Comparison of ENCODE assay signal across 8 cellular contexts in the genomic region with DNA sequence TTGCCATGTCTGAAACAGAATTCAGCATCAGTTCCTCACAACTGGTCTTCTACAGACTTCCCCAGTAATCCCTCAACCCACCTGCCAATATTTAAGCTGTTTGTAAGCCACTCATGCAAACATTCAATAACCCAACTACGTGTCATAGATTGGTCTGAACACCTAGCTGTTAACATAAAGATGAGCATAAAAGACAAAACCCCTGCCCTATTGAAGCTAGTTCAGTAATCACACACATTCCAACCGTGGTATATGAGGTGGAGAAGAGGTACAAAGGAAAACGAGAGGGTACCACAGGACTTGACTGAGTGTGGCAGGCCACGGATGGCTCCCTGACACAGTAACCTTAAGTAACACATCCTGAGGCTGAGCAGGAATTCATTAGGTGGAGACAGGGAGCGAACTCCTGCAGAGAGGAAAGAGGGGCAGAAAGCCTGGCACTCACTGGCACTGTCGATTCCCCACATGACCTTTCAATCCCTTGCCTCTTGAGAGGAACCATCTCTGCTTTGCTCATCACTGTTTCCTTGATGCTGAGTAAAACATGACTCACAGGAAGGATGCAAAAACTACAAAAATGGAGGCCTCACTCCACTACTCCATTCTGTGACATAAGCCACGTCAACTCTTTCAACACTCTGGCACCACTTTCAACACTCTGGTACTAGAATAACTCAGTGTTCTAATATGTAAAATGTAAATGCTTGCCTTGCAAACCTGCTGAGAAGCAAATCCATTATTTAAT.
DNase-seq lines count a peak whose midpoint lies in the region; ATAC-seq and TF ChIP-seq lines count a peak whose summit lies in the region.

No MANE protein-coding gene starts in this region.

- peaks cover 19 to 76% (median 57%) of the 10 kb centered on the region in 10 experiments for H3K4me1 ChIP-seq in BLaER1 treated with 17β-estradiol and CSF1 and Interleukin-3, amounts not matched to agents 10 nM and 100 nM
- H3K4me1 ChIP-seq in Loucy (ENCODE audit: insufficient read depth, low read length, poor library complexity, severe bottlenecking) (peaks cover 8% of the 10 kb centered on the region), muscle layer of duodenum (ENCODE audit: control insufficient read depth in 1 of 2, insufficient read depth in 2 of 2, low read length in 2 of 2) (peaks cover 10 to 17% of the 10 kb centered on the region in 2 donors)

- no peaks in the 10 kb centered on the region for H3K9me2 ChIP-seq in Loucy (replicated peaks; ENCODE audit: low read depth, low read length)

- peaks cover 7 to 64% (median 20%) of the 10 kb centered on the region in 11 experiments; a peak in 17 of 22 replicates for H4K20me1 ChIP-seq in BLaER1 treated with 17β-estradiol and CSF1 and Interleukin-3, amounts not matched to agents 10 nM and 100 nM
- H4K20me1 ChIP-seq in Loucy (ENCODE audit: insufficient read depth, low read length, poor library complexity, severe bottlenecking), result no peaks in the 10 kb centered on the region

- peak overlapping the region in 9 of 10 experiments; percentile 70 to 92 (median 84); a peak in 18 of 20 replicates for H3K4me3 ChIP-seq in BLaER1 treated with 17β-estradiol and CSF1 and Interleukin-3, amounts not matched to agents 10 nM and 100 nM
- H3K4me3 ChIP-seq in Loucy (ENCODE audit: low read length, poor library complexity, severe bottlenecking) (no peak overlapping the region), muscle layer of duodenum (ENCODE audit: low read depth in 1 of 2, low read length in 2 of 2) (no peak overlapping the region)

- no peak overlapping the region for H2AFZ ChIP-seq in Loucy (ENCODE audit: low read length)

- TF ChIP-seq CTCF in Loucy (conservative IDR thresholded peaks at IDR 0.05; ENCODE audit: low read length), result no peak

- peak overlapping the region; percentile 90 to 100 (median 97) for H3K4me2 ChIP-seq in BLaER1 treated with 17β-estradiol and CSF1 and Interleukin-3, amounts not matched to agents 10 nM and 100 nM
- H3K4me2 ChIP-seq in Loucy (ENCODE audit: low read depth, low read length, poor library complexity, severe bottlenecking), result peak overlapping the region; percentile 86

- no peaks in the 10 kb centered on the region for H3F3A ChIP-seq in Loucy (ENCODE audit: low read depth)

- ATAC-seq in HG03354 (IDR thresholded peaks at IDR 0.05; ENCODE audit: poor library complexity, severe bottlenecking, unreplicated experiment), result no peak

- no peaks in the 10 kb centered on the region for H3K9me3 ChIP-seq in BLaER1 treated with 17β-estradiol and CSF1 and Interleukin-3, amounts not matched to agents 10 nM and 100 nM (replicated peaks in 1 of 11)
- no peaks in the 10 kb centered on the region for H3K9me3 ChIP-seq in Loucy (ENCODE audit: insufficient read depth, low read depth, low read length)
- H3K9me3 ChIP-seq in muscle layer of duodenum (ENCODE audit: control insufficient read depth in 1 of 2, low read length in 2 of 2), result no peaks in the 10 kb centered on the region

- peaks cover 8% of the 10 kb centered on the region; the same call in 1 of the 2 replicates for H3K79me2 ChIP-seq in Loucy (ENCODE audit: insufficient read depth, low read length)

- H3K27me3 ChIP-seq in BLaER1 treated with 17β-estradiol and CSF1 and Interleukin-3, amounts not matched to agents 10 nM and 100 nM, result no peaks in the 10 kb centered on the region
- H3K27me3 ChIP-seq in Loucy (ENCODE audit: insufficient read depth, low read length, poor library complexity, severe bottlenecking) (no peaks in the 10 kb centered on the region), muscle layer of duodenum (ENCODE audit: low read depth, low read length) (no peaks in the 10 kb centered on the region)

- peak overlapping the region in 10 of 11 experiments; percentile 68 to 89 (median 80); a peak in 20 of 22 replicates for H3K27ac ChIP-seq in BLaER1 treated with 17β-estradiol and CSF1 and Interleukin-3, amounts not matched to agents 10 nM and 100 nM
- H3K27ac ChIP-seq in muscle layer of duodenum (ENCODE audit: low read length), result peak overlapping the region; percentile 80

- peak overlapping the region in 10 of 11 experiments; percentile 15 to 94 (median 86); a peak in 15 of 22 replicates for H3K9ac ChIP-seq in BLaER1 treated with 17β-estradiol and CSF1 and Interleukin-3, amounts not matched to agents 10 nM and 100 nM
- H3K9ac ChIP-seq in Loucy (ENCODE audit: low read depth, low read length, poor library complexity, severe bottlenecking), result no peak overlapping the region

- DNase-seq in amniotic stem cell (lab: John Stamatoyannopoulos, UW) (peak; percentile 5), DMS79 treated with DMSO at 0.1 percent for 48 hours (lab: John Stamatoyannopoulos, UW) (no peak), NCI-H2227 treated with DMSO at 0.1 percent for 48 hours (lab: John Stamatoyannopoulos, UW) (no peak)
- no peak for DNase-seq in effector CD4-positive, alpha-beta T cell

- H3K36me3 ChIP-seq in BLaER1 treated with 17β-estradiol and CSF1 and Interleukin-3, amounts not matched to agents 10 nM and 100 nM, result peaks cover 49 to 83% (median 63%) of the 10 kb centered on the region in 11 experiments
- H3K36me3 ChIP-seq in Loucy (ENCODE audit: insufficient read depth, low read length), result peaks cover 55% of the 10 kb centered on the region; the same call in 1 of the 2 replicates
- H3K36me3 ChIP-seq in muscle layer of duodenum (ENCODE audit: control insufficient read depth in 1 of 2, insufficient read depth in 2 of 2, low read length in 2 of 2), result peaks cover 31 to 43% of the 10 kb centered on the region in 2 donors

Comparison
In these comparisons a context has a peak if more than half of its experiments do, and no peak if none do; other contexts are left out.
1. H3K4me3 ChIP-seq: peak in BLaER1 treated with 17β-estradiol and CSF1 and Interleukin-3, amounts not matched to agents 10 nM and 100 nM (9 of 10); none in Loucy (single experiment) and muscle layer of duodenum (0 of 2).